Comparison of ENCODE assay signal across 9 cellular contexts in the genomic region with DNA sequence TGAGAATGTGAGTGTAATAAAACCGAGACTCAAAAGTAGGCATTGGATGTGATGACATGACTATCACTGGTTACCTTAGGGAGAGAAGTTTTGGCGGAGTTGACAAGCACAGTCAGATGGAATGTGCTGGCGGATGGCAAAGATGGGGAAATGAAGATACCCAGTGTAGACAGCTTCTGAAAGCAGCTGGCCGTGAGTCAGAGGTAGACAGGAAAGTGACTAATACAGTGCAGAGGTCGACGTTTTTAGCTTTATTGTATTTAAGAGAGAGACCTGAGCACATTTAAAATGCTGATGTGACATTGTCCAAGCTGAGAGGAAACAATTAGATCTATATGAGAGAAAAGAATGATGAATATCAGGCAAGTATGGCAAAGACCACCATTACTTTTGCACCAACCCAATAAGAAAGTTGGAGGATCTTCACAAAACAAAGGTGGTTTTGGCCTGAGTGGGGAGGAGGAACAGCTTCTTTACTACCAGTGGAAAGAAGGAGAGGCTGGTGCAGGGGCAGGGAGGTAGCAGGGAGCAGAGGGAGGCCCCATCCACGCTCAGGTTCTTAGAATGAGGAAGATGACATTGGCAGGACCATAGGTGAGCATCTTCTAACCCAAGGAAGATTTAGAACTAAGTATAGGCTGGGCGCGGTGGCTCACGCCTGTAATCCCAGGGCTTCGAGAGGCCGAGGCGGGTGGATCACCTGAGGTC. TPM values are rescaled to one million over a fixed set of nuclear protein-coding genes. Genes with fewer than 3 reads are reported as not detected.
A peak's percentile ranks its signal among the peaks of the same experiment; 100 is the strongest.
DNase-seq lines count a peak whose midpoint lies in the region; ATAC-seq and TF ChIP-seq lines count a peak whose summit lies in the region.
"Had no signal": no experiment of that assay in that cellular context is flagged by ENCODE, and none has a peak within 500 bp of the region (broad histone marks: within the 10 kb centered on the region; RNA-seq: fewer than 3 reads in every experiment).

No MANE protein-coding gene starts in this region.

- DNase-seq in ACHN, result peak; percentile 74
- peak; percentile 57 for DNase-seq in H4 (ENCODE audit: low spot score)
- peak; percentile 77 for DNase-seq in SW480 (ENCODE audit: low spot score)
- peak; percentile 74 for DNase-seq in kidney glomerular epithelial cell (lab: John Stamatoyannopoulos, UW)
- DNase-seq in NCI-H1694 (lab: John Stamatoyannopoulos, UW), result no peak
- no peak for DNase-seq in WTC11 (ENCODE audit: low spot score)
- no peak for DNase-seq in cortex of kidney (lab: John Stamatoyannopoulos, UW)
- no peak for DNase-seq in OCI-LY7 (ENCODE audit: low spot score)
- DNase-seq: hippocampal formation had no signal

- POLR2A ChIA-PET in WTC11 (lab: Charles Lee) (no interaction called here), OCI-LY7 (lab: Charles Lee) (interaction anchor here (0.6 kb wide), 1 partner anchor 56 kb away, joined by 3 read pairs; no protein-coding TSS in a partner anchor)

- no peaks in the 10 kb centered on the region for H3K9me2 ChIP-seq in OCI-LY7 (ENCODE audit: insufficient read depth, low read length)

- no peak overlapping the region for H3K4me2 ChIP-seq in OCI-LY7 (ENCODE audit: low read length)

- H3K27me3 Mint-ChIP-seq in WTC11 (ENCODE audit: low read depth), result no peaks in the 10 kb centered on the region; the same call in 1 of the 2 replicates

- no peaks in the 10 kb centered on the region for H4K20me1 ChIP-seq in OCI-LY7 (ENCODE audit: insufficient read depth, low read length)

- H2AFZ ChIP-seq in OCI-LY7 (ENCODE audit: low read length), result no peak overlapping the region

- H3K9me3 Mint-ChIP-seq in WTC11, result no peaks in the 10 kb centered on the region

- TF ChIP-seq CTCF in WTC11 (IDR thresholded peaks at IDR 0.05) (no peak), OCI-LY7 (conservative IDR thresholded peaks at IDR 0.05; ENCODE audit: low read length) (no peak)

- no peaks in the 10 kb centered on the region for H3K79me2 ChIP-seq in OCI-LY7 (ENCODE audit: insufficient read depth, low read depth, low read length)

- H3K4me3 ChIP-seq in OCI-LY7 (ENCODE audit: low read depth, low read length, poor library complexity, severe bottlenecking), result no peak overlapping the region

- intact Hi-C loops in OCI-LY7 (cut with micrococcal nuclease; ENCODE audit: unreplicated experiment), result no loop called here

- no TSS peak for BruUV-seq in OCI-LY7 (replicated peaks; lab: Mats Ljungman, UMichigan)

- no peaks in the 10 kb centered on the region for H3K36me3 ChIP-seq in OCI-LY7 (ENCODE audit: insufficient read depth, low read length)

- H3K9me3 ChIP-seq in OCI-LY7 (ENCODE audit: low read length), result no peaks in the 10 kb centered on the region

- H3K4me1 Mint-ChIP-seq in WTC11, result peaks cover 4% of the 10 kb centered on the region

- in situ Hi-C loops in ACHN (cut with HindIII; ENCODE audit: low pct_ligation_motif_present, low pct_unique_long_range_greater_than_20kb, low sequenced_read_pairs), result no loop called here

- no peak for ATAC-seq in WTC11

- CTCF ChIA-PET in WTC11 (lab: Charles Lee), result no interaction called here
- CTCF ChIA-PET in OCI-LY7 (lab: Charles Lee; ENCODE audit: unreplicated experiment), result no interaction called here

- no peaks in the 10 kb centered on the region for H3K4me1 ChIP-seq in OCI-LY7 (ENCODE audit: insufficient read depth, low read length, poor library complexity, severe bottlenecking)

- H3K27ac ChIP-seq in OCI-LY7 (ENCODE audit: low read depth, low read length, poor library complexity, severe bottlenecking), result no peak overlapping the region

- no peaks in the 10 kb centered on the region for H3K36me3 Mint-ChIP-seq in WTC11

- no peak overlapping the region for H3K27ac Mint-ChIP-seq in WTC11

- no peak overlapping the region for H3K4me3 Mint-ChIP-seq in WTC11

TF ChIP-seq in WTC11, 78 proteins besides CTCF, POLR2A, EP300 and RAD21:
- TF ChIP-seq, protein P1, sequence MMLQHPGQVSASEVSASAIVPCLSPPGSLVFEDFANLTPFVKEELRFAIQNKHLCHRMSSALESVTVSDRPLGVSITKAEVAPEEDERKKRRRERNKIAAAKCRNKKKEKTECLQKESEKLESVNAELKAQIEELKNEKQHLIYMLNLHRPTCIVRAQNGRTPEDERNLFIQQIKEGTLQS (CRISPR knock-in tag; conservative IDR thresholded peaks at IDR 0.05), result no peak
- TF ChIP-seq ZNF416 (CRISPR knock-in tag; IDR thresholded peaks at IDR 0.05) (no peak), EMX1 (CRISPR knock-in tag; IDR thresholded peaks at IDR 0.05) (no peak), RELA (CRISPR knock-in tag; IDR thresholded peaks at IDR 0.05; ENCODE audit: borderline replicate concordance) (no peak)
- TF ChIP-seq, protein P2, sequence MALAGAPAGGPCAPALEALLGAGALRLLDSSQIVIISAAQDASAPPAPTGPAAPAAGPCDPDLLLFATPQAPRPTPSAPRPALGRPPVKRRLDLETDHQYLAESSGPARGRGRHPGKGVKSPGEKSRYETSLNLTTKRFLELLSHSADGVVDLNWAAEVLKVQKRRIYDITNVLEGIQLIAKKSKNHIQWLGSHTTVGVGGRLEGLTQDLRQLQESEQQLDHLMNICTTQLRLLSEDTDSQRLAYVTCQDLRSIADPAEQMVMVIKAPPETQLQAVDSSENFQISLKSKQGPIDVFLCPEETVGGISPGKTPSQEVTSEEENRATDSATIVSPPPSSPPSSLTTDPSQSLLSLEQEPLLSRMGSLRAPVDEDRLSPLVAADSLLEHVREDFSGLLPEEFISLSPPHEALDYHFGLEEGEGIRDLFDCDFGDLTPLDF (CRISPR knock-in tag; IDR thresholded peaks at IDR 0.05), result no peak

RNA-seq across cellular contexts. Expression of a gene that starts 36.7 kb away (rescaled TPM):
- not detected in 2 replicates for total RNA-seq in H4 (2014; rRNA removed; shearing (Covaris generic))
- total RNA-seq in WTC11 (2021), result 0.59 to 0.82 TPM (median 0.80 TPM) in 3 replicates
- total RNA-seq in OCI-LY7 (2014; rRNA removed; shearing (Covaris generic)), result not detected in 2 replicates
- not detected in 2 replicates for total RNA-seq in OCI-LY7 (2022)

Comparison
In these comparisons a context has a peak if more than half of its experiments do, and no peak if none do; other contexts are left out.
1. DNase-seq: peak in ACHN (single experiment), H4 (single experiment), SW480 (single experiment) and kidney glomerular epithelial cell (single experiment); none in NCI-H1694 (single experiment), WTC11 (single experiment), cortex of kidney (single experiment) and OCI-LY7 (single experiment).